1 cellular context compared by ENCODE assay signal in the genomic region with DNA sequence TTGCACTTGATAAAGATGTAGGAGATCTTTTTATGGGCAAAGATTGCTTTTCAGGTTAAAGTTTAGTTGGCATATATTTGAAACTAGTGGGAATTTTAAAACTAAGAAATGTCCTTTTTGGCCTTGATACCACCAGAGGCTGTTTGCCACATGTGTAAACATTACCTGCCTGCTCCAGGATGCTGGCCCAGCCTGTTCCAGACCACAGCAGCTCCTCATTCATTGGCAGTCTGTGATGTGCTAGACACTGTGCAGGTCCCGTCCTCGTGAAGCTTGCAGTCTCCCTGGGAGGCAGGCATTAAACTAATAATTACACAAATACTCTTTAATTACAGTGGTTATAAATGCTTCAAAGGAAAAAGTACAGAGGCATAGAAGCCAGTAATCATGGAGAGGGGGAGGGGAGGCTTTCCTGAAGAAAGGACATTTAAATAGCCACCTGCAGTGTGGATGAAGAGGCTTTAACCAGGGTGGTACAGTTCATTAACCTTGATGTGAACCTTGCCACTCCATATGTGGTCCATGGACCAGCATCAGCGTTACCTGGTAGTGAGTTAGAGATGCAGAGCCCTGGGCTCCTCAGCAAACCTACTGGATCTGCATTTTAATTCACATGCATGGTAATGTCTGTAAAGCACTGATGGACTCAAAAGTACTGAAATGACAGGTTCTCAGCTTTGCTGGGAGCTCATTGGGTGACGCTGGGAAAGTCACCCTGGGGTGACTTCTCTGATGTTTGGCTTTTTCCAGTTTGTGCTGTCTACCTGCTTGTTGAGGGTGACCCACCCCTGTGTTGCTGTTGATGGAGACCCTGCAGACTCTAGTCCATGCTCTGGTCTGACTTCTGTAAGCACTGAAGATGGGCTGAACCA.
TF ChIP-seq lines count a peak whose summit lies in the region.

No MANE protein-coding gene starts in this region.

TF ChIP-seq in SK-N-SH treated with all-trans-retinoic acid at 6 μM for 48 hours, 23 proteins besides CTCF, POLR2A, EP300 and RAD21 (continued from another document):
- TF ChIP-seq, protein P1, sequence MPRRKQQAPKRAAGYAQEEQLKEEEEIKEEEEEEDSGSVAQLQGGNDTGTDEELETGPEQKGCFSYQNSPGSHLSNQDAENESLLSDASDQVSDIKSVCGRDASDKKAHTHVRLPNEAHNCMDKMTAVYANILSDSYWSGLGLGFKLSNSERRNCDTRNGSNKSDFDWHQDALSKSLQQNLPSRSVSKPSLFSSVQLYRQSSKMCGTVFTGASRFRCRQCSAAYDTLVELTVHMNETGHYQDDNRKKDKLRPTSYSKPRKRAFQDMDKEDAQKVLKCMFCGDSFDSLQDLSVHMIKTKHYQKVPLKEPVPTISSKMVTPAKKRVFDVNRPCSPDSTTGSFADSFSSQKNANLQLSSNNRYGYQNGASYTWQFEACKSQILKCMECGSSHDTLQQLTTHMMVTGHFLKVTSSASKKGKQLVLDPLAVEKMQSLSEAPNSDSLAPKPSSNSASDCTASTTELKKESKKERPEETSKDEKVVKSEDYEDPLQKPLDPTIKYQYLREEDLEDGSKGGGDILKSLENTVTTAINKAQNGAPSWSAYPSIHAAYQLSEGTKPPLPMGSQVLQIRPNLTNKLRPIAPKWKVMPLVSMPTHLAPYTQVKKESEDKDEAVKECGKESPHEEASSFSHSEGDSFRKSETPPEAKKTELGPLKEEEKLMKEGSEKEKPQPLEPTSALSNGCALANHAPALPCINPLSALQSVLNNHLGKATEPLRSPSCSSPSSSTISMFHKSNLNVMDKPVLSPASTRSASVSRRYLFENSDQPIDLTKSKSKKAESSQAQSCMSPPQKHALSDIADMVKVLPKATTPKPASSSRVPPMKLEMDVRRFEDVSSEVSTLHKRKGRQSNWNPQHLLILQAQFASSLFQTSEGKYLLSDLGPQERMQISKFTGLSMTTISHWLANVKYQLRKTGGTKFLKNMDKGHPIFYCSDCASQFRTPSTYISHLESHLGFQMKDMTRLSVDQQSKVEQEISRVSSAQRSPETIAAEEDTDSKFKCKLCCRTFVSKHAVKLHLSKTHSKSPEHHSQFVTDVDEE (CRISPR knock-in tag; IDR thresholded peaks at IDR 0.05): no peak
- TF ChIP-seq RARB (CRISPR knock-in tag; IDR thresholded peaks at IDR 0.05): no peak
- no peak for TF ChIP-seq TOX (CRISPR knock-in tag; IDR thresholded peaks at IDR 0.05; ENCODE audit: borderline replicate concordance)
